ENCODE assay signal across 2 cellular contexts in genomic region chr19:4675346-4675745, GRCh38.
TF ChIP-seq lines count a peak whose summit lies in the region.

No MANE protein-coding gene starts in this region.

TF ChIP-seq in HCT116, 20 proteins besides CTCF, POLR2A, EP300 and RAD21:
- no peak for TF ChIP-seq SRF (IDR thresholded peaks at IDR 0.05; ENCODE audit: low read depth)
- no peak for TF ChIP-seq SP1 (IDR thresholded peaks at IDR 0.05; ENCODE audit: low read depth)
- no peak for TF ChIP-seq ZBTB33 (IDR thresholded peaks at IDR 0.05; ENCODE audit: extremely low read depth, insufficient replicate concordance, low read length)
- TF ChIP-seq SIN3A (IDR thresholded peaks at IDR 0.05; ENCODE audit: low read depth) = no peak
- no peak for TF ChIP-seq FOSL1 (IDR thresholded peaks at IDR 0.05; ENCODE audit: low read depth)
- TF ChIP-seq TCF7L2 (IDR thresholded peaks at IDR 0.05; ENCODE audit: borderline replicate concordance, extremely low read depth, insufficient read depth, insufficient read length) = no peak
- no peak for TF ChIP-seq ATF3 (IDR thresholded peaks at IDR 0.05)
- TF ChIP-seq ELF1 (IDR thresholded peaks at IDR 0.05; ENCODE audit: borderline replicate concordance, low read depth) = no peak
- TF ChIP-seq EZH2 (IDR thresholded peaks at IDR 0.05) = no peak
- no peak for TF ChIP-seq ZFX (IDR thresholded peaks at IDR 0.05)
- TF ChIP-seq YY1 (IDR thresholded peaks at IDR 0.05; ENCODE audit: extremely low read depth, insufficient replicate concordance, low read depth, low read length) = no peak
- no peak for TF ChIP-seq EGR1 (IDR thresholded peaks at IDR 0.05; ENCODE audit: low read depth)
- no peak for TF ChIP-seq ZNF274 (IDR thresholded peaks at IDR 0.05; ENCODE audit: low read depth, low read length)
- no peak for TF ChIP-seq MAX (IDR thresholded peaks at IDR 0.05)
- TF ChIP-seq EZH2phosphoT487 (IDR thresholded peaks at IDR 0.05; ENCODE audit: borderline replicate concordance) = no peak
- TF ChIP-seq REST (IDR thresholded peaks at IDR 0.05; ENCODE audit: low read depth) = no peak
- no peak for TF ChIP-seq CBX3 (IDR thresholded peaks at IDR 0.05; ENCODE audit: low read depth)

TF ChIP-seq in endothelial cell of umbilical vein, 7 proteins besides CTCF, POLR2A, EP300 and RAD21:
- TF ChIP-seq GATA2 (IDR thresholded peaks at IDR 0.05; ENCODE audit: insufficient read depth, insufficient read length, low read depth, low read length) = no peak
- TF ChIP-seq MAX (IDR thresholded peaks at IDR 0.05; ENCODE audit: insufficient read depth, insufficient read length) = no peak
- TF ChIP-seq EZH2 (IDR thresholded peaks at IDR 0.05; ENCODE audit: borderline replicate concordance, low read depth, low read length, severe bottlenecking) = no peak
- no peak for TF ChIP-seq FOS (IDR thresholded peaks at IDR 0.05; ENCODE audit: borderline replicate concordance, insufficient read depth, low read length)
- no peak for TF ChIP-seq POLR2AphosphoS5 (IDR thresholded peaks at IDR 0.05; ENCODE audit: insufficient read depth, low read depth, low read length)
- no peak for TF ChIP-seq JUN (IDR thresholded peaks at IDR 0.05; ENCODE audit: borderline replicate concordance, insufficient read depth, insufficient read length, low read depth)
- TF ChIP-seq MYC (IDR thresholded peaks at IDR 0.05; ENCODE audit: low read depth, low read length) = no peak
